In the genomic region with DNA sequence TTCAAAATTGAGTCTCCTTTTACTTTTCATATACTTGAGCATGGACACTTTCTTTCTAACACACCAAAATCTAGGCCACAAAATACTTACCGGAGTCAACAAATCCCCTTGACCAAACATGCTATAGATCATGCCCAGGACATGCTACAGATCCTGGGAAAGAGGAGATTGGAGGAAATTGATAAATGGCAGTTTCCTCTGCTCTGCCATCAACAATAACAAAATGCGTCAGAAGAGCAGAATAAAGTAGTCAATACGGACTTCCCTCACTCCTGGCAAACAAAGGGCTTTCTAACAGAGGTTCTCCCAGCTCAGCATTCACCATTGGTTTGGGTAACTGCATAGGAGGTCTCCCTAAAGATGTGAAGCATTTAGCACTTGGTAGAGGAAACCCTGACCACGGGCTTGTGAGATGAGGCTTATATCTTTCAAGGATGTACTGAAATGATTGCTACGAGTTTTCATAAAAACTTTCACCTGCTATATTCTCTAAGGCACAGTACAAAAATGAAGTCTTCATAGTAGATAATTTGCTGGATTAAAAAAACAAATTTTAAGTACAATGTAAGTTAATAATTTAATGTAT, we compare ENCODE assay signal across 1 cellular context.
TF ChIP-seq lines count a peak whose summit lies in the region.

No MANE protein-coding gene starts in this region.

TF ChIP-seq in endothelial cell of umbilical vein, 7 proteins besides CTCF, POLR2A, EP300 and RAD21:
- TF ChIP-seq GATA2 (IDR thresholded peaks at IDR 0.05; ENCODE audit: insufficient read depth, insufficient read length, low read depth, low read length) (no peak), FOS (IDR thresholded peaks at IDR 0.05; ENCODE audit: borderline replicate concordance, insufficient read depth, low read length) (no peak), POLR2AphosphoS5 (IDR thresholded peaks at IDR 0.05; ENCODE audit: insufficient read depth, low read depth, low read length) (no peak), EZH2 (IDR thresholded peaks at IDR 0.05; ENCODE audit: borderline replicate concordance, low read depth, low read length, severe bottlenecking) (no peak), JUN (IDR thresholded peaks at IDR 0.05; ENCODE audit: borderline replicate concordance, insufficient read depth, insufficient read length, low read depth) (no peak), MYC (IDR thresholded peaks at IDR 0.05; ENCODE audit: low read depth, low read length) (no peak)
- TF ChIP-seq, protein P1, sequence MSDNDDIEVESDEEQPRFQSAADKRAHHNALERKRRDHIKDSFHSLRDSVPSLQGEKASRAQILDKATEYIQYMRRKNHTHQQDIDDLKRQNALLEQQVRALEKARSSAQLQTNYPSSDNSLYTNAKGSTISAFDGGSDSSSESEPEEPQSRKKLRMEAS (IDR thresholded peaks at IDR 0.05; ENCODE audit: insufficient read depth, insufficient read length), result no peak
TF ChIP-seq in endothelial cell of umbilical vein: peak in this region for 0.
